ENCODE assay signal across 19 cellular contexts in genomic region chr1:66359815-66360214, GRCh38.
DNase-seq lines count a peak whose midpoint lies in the region; ATAC-seq, FAIRE-seq and TF ChIP-seq lines count a peak whose summit lies in the region.
"Had no signal": no experiment of that assay in that cellular context is flagged by ENCODE, and none has a peak within 500 bp of the region (broad histone marks: within the 10 kb centered on the region; RNA-seq: fewer than 3 reads in every experiment).

No MANE protein-coding gene starts in this region.

- peaks cover 57% of the 10 kb centered on the region for H3K4me1 ChIP-seq in A549
- peaks cover 82% of the 10 kb centered on the region for H3K4me1 ChIP-seq in CD4-positive, alpha-beta memory T cell (ENCODE audit: insufficient read depth, low read length)

- peak overlapping the region; percentile 21 for H3K4me2 ChIP-seq in A549
- H3K4me2 ChIP-seq: KMS-11 had no signal

- no peak for TF ChIP-seq POLR2A in A549 (IDR thresholded peaks at IDR 0.05; ENCODE audit: low read length)

- peak overlapping the region in 3 of 8 donors; percentile 3 to 36 (median 28) for H3K4me3 Mint-ChIP-seq in CD4-positive, alpha-beta memory T cell
- H3K4me3 Mint-ChIP-seq in activated B cell treated with CpG ODN at 0.5 μM for 24 hours (no peak overlapping the region), memory B cell (no peak overlapping the region)
- H3K4me3 Mint-ChIP-seq: activated CD4-positive, alpha-beta T cell treated with anti-CD3 and anti-CD28 coated beads, Interleukin-2, amount 10 ng/mL, durations not matched to agents 24 days and 14 days; stimulated activated naive CD8-positive, alpha-beta T cell treated with anti-CD3 and anti-CD28 coated beads, Interleukin-15, amount 100 ng/mL, for 72 hours had no signal

- peaks cover 40% of the 10 kb centered on the region for H3K36me3 ChIP-seq in CD4-positive, alpha-beta memory T cell (ENCODE audit: insufficient read depth, low read length)

- ATAC-seq in A549 (no peak), activated B cell treated with CpG ODN at 0.5 μM for 24 hours (ENCODE audit: low read depth) (no peak), memory B cell (ENCODE audit: low read depth) (no peak), GM21723 (IDR thresholded peaks at IDR 0.05; ENCODE audit: unreplicated experiment) (no peak), sciatic nerve (no peak)

- POLR2A ChIA-PET in A549 (lab: Yijun Ruan, JAX) = no interaction called here
- POLR2A ChIA-PET in CD4-positive, alpha-beta memory T cell (lab: Charles Lee; ENCODE audit: partially characterized antibody) = interaction anchor here (0.9 to 22.9 kb wide), 2 partner anchors 9 to 25 kb away, joined by 4 to 471 read pairs; no protein-coding TSS in a partner anchor
- POLR2A ChIA-PET in activated B cell treated with CpG ODN at 0.5 μM for 24 hours (lab: Charles Lee) = interaction anchor here (0.6 to 2.0 kb wide), 9 partner anchors 9 to 367 kb away, joined by 3 to 10 read pairs (median 4); no protein-coding TSS in a partner anchor

- peaks cover 54 to 89% (median 70%) of the 10 kb centered on the region in 4 donors for H3K4me1 Mint-ChIP-seq in CD4-positive, alpha-beta memory T cell
- H3K4me1 Mint-ChIP-seq in activated B cell treated with CpG ODN at 0.5 μM for 24 hours (peaks cover 83% of the 10 kb centered on the region), memory B cell (peaks cover 40% of the 10 kb centered on the region)

- no peaks in the 10 kb centered on the region for H3K27me3 Mint-ChIP-seq in CD4-positive, alpha-beta memory T cell
- H3K27me3 Mint-ChIP-seq in activated B cell treated with CpG ODN at 0.5 μM for 24 hours (no peaks in the 10 kb centered on the region), memory B cell (no peaks in the 10 kb centered on the region)
- H3K27me3 Mint-ChIP-seq: activated CD4-positive, alpha-beta T cell treated with anti-CD3 and anti-CD28 coated beads, Interleukin-2, amount 10 ng/mL, durations not matched to agents 24 days and 14 days; stimulated activated naive CD8-positive, alpha-beta T cell treated with anti-CD3 and anti-CD28 coated beads, Interleukin-15, amount 100 ng/mL, for 72 hours had no signal

- CTCF ChIA-PET in A549 (lab: Yijun Ruan, JAX) (interaction anchor here (1.2 to 2.2 kb wide), 2 partner anchors 76 to 87 kb away, joined by 3 to 9 read pairs; no protein-coding TSS in a partner anchor), activated B cell treated with CpG ODN at 0.5 μM for 24 hours (lab: Charles Lee) (interaction anchor here (0.8 to 6.3 kb wide), 8 partner anchors 8 to 112 kb away, joined by 3 to 55 read pairs (median 6); no protein-coding TSS in a partner anchor)
- CTCF ChIA-PET in CD4-positive, alpha-beta memory T cell (lab: Charles Lee; ENCODE audit: partially characterized antibody) = interaction anchor here (1.0 to 2.4 kb wide), 4 partner anchors 11 to 85 kb away, joined by 3 to 8 read pairs (median 6); no protein-coding TSS in a partner anchor

- peak overlapping the region in 1 of 2 experiments; percentile 62; a peak in 2 of 6 replicates for H3K27ac ChIP-seq in A549
- no peak overlapping the region for H3K27ac ChIP-seq in CD4-positive, alpha-beta memory T cell (ENCODE audit: low read depth, low read length)
- H3K27ac ChIP-seq: HL-60, KMS-11, vagina had no signal

- no peak for FAIRE-seq in A549 (lab: Jason Lieb, UNC)

- no peaks in the 10 kb centered on the region for H3K9me3 ChIP-seq in A549
- no peaks in the 10 kb centered on the region for H3K9me3 ChIP-seq in CD4-positive, alpha-beta memory T cell (ENCODE audit: control insufficient read depth in 1 of 2, low read length in 2 of 2)
- H3K9me3 ChIP-seq: vagina had no signal

- peaks cover 60 to 79% of the 10 kb centered on the region in 2 donors for H3K36me3 Mint-ChIP-seq in CD4-positive, alpha-beta memory T cell
- H3K36me3 Mint-ChIP-seq in activated B cell treated with CpG ODN at 0.5 μM for 24 hours (ENCODE audit: low read depth) (peaks cover 90% of the 10 kb centered on the region), memory B cell (peaks cover 48% of the 10 kb centered on the region)

- intact Hi-C loops in CD4-positive, alpha-beta memory T cell (cut with micrococcal nuclease) = no loop called here
- intact Hi-C loops in activated B cell treated with CpG ODN at 0.5 μM for 24 hours (cut with micrococcal nuclease) (loop anchor here (1.0 to 5.0 kb wide), 5 partner anchors 15 to 403 kb away; no protein-coding TSS in a partner anchor), sciatic nerve (cut with DNase I) (no loop called here)

- TF ChIP-seq EP300 in A549 (IDR thresholded peaks at IDR 0.05) = no peak

- DNase-seq in A549 (ENCODE audit: low read depth in 1 of 2, low spot score in 1 of 2) (no peak), activated B cell treated with CpG ODN at 0.5 μM for 24 hours (no peak), memory B cell (ENCODE audit: low spot score in 2 of 2) (no peak), sciatic nerve (ENCODE audit: low spot score) (no peak), SW 1271 (lab: John Stamatoyannopoulos, UW) (no peak)
- DNase-seq in CD4-positive, alpha-beta memory T cell = no peak
- no peak for DNase-seq in activated effector memory CD4-positive, alpha-beta T cell treated with Interleukin-2 at 50 U/mL for 16 hours
- DNase-seq: activated CD4-positive, alpha-beta T cell treated with anti-CD3 and anti-CD28 coated beads, Interleukin-2, amount 10 ng/mL, durations not matched to agents 24 days and 14 days; activated T-cell treated with anti-CD3 and anti-CD28 coated beads, Interleukin-2, amount 50 U/mL, for 1 hour; AML-193; DMS53; midbrain; NCI-H2227 treated with DMSO at 0.1 percent for 48 hours; stimulated activated naive CD8-positive, alpha-beta T cell treated with anti-CD3 and anti-CD28 coated beads, Interleukin-15, amount 100 ng/mL, for 72 hours; T-helper 9 cell had no signal

- TF ChIP-seq CTCF in A549 (IDR thresholded peaks at IDR 0.05) (no peak), activated B cell treated with CpG ODN at 0.5 μM for 24 hours (IDR thresholded peaks at IDR 0.05) (no peak)

- no peaks in the 10 kb centered on the region for H3K27me3 ChIP-seq in CD4-positive, alpha-beta memory T cell (ENCODE audit: insufficient read depth, low read length)
- H3K27me3 ChIP-seq: vagina had no signal

- no peak overlapping the region for H3K4me3 ChIP-seq in A549
- no peak overlapping the region for H3K4me3 ChIP-seq in CD4-positive, alpha-beta memory T cell (ENCODE audit: low read length in 2 of 2)
- H3K4me3 ChIP-seq: vagina had no signal

- H3K9me3 Mint-ChIP-seq in CD4-positive, alpha-beta memory T cell = no peaks in the 10 kb centered on the region
- H3K9me3 Mint-ChIP-seq in activated B cell treated with CpG ODN at 0.5 μM for 24 hours (no peaks in the 10 kb centered on the region), memory B cell (no peaks in the 10 kb centered on the region)
- H3K9me3 Mint-ChIP-seq: activated CD4-positive, alpha-beta T cell treated with anti-CD3 and anti-CD28 coated beads, Interleukin-2, amount 10 ng/mL, durations not matched to agents 24 days and 14 days; stimulated activated naive CD8-positive, alpha-beta T cell treated with anti-CD3 and anti-CD28 coated beads, Interleukin-15, amount 100 ng/mL, for 72 hours had no signal

- TF ChIP-seq RAD21 in A549 (conservative IDR thresholded peaks at IDR 0.05 in 1 of 2, IDR thresholded peaks at IDR 0.05 in 1 of 2) = no peak

- H3K27ac Mint-ChIP-seq in CD4-positive, alpha-beta memory T cell = peak overlapping the region in 4 of 7 donors; percentile 4 to 62 (median 26)
- H3K27ac Mint-ChIP-seq in activated B cell treated with CpG ODN at 0.5 μM for 24 hours (peak overlapping the region; percentile 77), memory B cell (peak overlapping the region; percentile 88)
- H3K27ac Mint-ChIP-seq: activated CD4-positive, alpha-beta T cell treated with anti-CD3 and anti-CD28 coated beads, Interleukin-2, amount 10 ng/mL, durations not matched to agents 24 days and 14 days had no signal

TF ChIP-seq in A549, 52 proteins besides CTCF, POLR2A, EP300 and RAD21:
- TF ChIP-seq EHMT2 (IDR thresholded peaks at IDR 0.05; ENCODE audit: low read depth) (no peak), MAX (IDR thresholded peaks at IDR 0.05) (no peak), MAZ (IDR thresholded peaks at IDR 0.05; ENCODE audit: borderline replicate concordance, low read depth, low read length) (no peak), ZNF302 (CRISPR knock-in tag; IDR thresholded peaks at IDR 0.05) (no peak), TP53 (CRISPR knock-in tag; IDR thresholded peaks at IDR 0.05) (no peak), CBX8 (IDR thresholded peaks at IDR 0.05) (no peak), CHD2 (IDR thresholded peaks at IDR 0.05; ENCODE audit: low read length, partially characterized antibody) (no peak), NR3C1 (IDR thresholded peaks at IDR 0.05) (no peak), HEYL (CRISPR knock-in tag; IDR thresholded peaks at IDR 0.05) (no peak), RFX5 (IDR thresholded peaks at IDR 0.05) (no peak), BCL3 (IDR thresholded peaks at IDR 0.05) (no peak), EHF (CRISPR knock-in tag; IDR thresholded peaks at IDR 0.05) (no peak), HDAC2 (IDR thresholded peaks at IDR 0.05) (no peak), NPAS2 (CRISPR knock-in tag; IDR thresholded peaks at IDR 0.05; ENCODE audit: borderline replicate concordance) (no peak), KDM1A (IDR thresholded peaks at IDR 0.05; ENCODE audit: low read depth) (no peak), HOXA7 (CRISPR knock-in tag; IDR thresholded peaks at IDR 0.05) (no peak)

Comparison
In these comparisons a context has a peak if more than half of its experiments do, and no peak if none do; other contexts are left out.
1. H3K27ac Mint-ChIP-seq: peak in every context shown above with its lines; median percentile 88 in memory B cell; 77 in activated B cell treated with CpG ODN at 0.5 μM for 24 hours; 26 in CD4-positive, alpha-beta memory T cell.